In genomic region chr19:18503971-18504885, GRCh38 we compare ENCODE assay signal across 10 cellular contexts. TPM values are rescaled to one million over a fixed set of nuclear protein-coding genes. Genes with fewer than 3 reads are reported as not detected.
A peak's percentile ranks its signal among the peaks of the same experiment; 100 is the strongest.
DNase-seq lines count a peak whose midpoint lies in the region; ATAC-seq and TF ChIP-seq lines count a peak whose summit lies in the region.
"Had no signal": no experiment of that assay in that cellular context is flagged by ENCODE, and none has a peak within 500 bp of the region (broad histone marks: within the 10 kb centered on the region; RNA-seq: fewer than 3 reads in every experiment).

No MANE protein-coding gene starts in this region.

- H3K36me3 Mint-ChIP-seq in activated CD4-positive, alpha-beta T cell treated with anti-CD3 and anti-CD28 coated beads for 36 hours (ENCODE audit: low read depth), result peaks cover 2% of the 10 kb centered on the region

- TF ChIP-seq CTCF in thoracic aorta (IDR thresholded peaks at IDR 0.05), result no peak

- no peaks in the 10 kb centered on the region for H3K9me3 ChIP-seq in thoracic aorta

- DNase-seq in activated CD4-positive, alpha-beta T cell treated with anti-CD3 and anti-CD28 coated beads for 36 hours, result no peak
- DNase-seq in activated CD4-positive, alpha-beta T cell treated with anti-CD3 and anti-CD28 coated beads, Interleukin-2, amount 50 U/mL, for 48 hours, result no peak
- DNase-seq in SW480 (ENCODE audit: low spot score), result peak; percentile 56
- DNase-seq in kidney glomerular epithelial cell (lab: John Stamatoyannopoulos, UW), result peak; percentile 65
- no peak for DNase-seq in thoracic aorta (ENCODE audit: low spot score)
- no peak for DNase-seq in stimulated activated CD4-positive, alpha-beta T cell treated with anti-CD3 and anti-CD28 coated beads, Interleukin-4, amount 100 ng/mL, for 1 hour
- DNase-seq in activated CD8-positive, alpha-beta memory T cell treated with anti-CD3 and anti-CD28 coated beads, Interleukin-2, amount 50 U/mL, for 48 hours, result no peak
- DNase-seq: NCI-H1105 treated with DMSO at 0.1 percent for 48 hours; stimulated activated CD4-positive, alpha-beta T cell treated with anti-CD3 and anti-CD28 coated beads, Interleukin-12 subunit alpha, Interleukin-12 subunit beta, amount 100 ng/mL, for 4 hours had no signal

- no peaks in the 10 kb centered on the region for H3K36me3 ChIP-seq in thoracic aorta

- H3K27me3 Mint-ChIP-seq in activated CD4-positive, alpha-beta T cell treated with anti-CD3 and anti-CD28 coated beads for 36 hours, result no peaks in the 10 kb centered on the region

- no peak overlapping the region for H3K4me3 Mint-ChIP-seq in activated CD4-positive, alpha-beta T cell treated with anti-CD3 and anti-CD28 coated beads for 36 hours

- CTCF ChIA-PET in activated CD4-positive, alpha-beta T cell treated with anti-CD3 and anti-CD28 coated beads for 36 hours (lab: Charles Lee), result interaction anchor here (0.6 to 1.9 kb wide), 5 partner anchors 16 to 339 kb away, joined by 3 to 9 read pairs (median 3); partner anchors contain the start of gene ELL

- peak overlapping the region; percentile 37 to 65 for H3K27ac ChIP-seq in thoracic aorta

- H3K4me1 ChIP-seq in thoracic aorta (ENCODE audit: control insufficient read depth in 1 of 2, low read depth in 2 of 2), result peaks cover 86 to 100% of the 10 kb centered on the region in 2 donors

- peaks cover 87% of the 10 kb centered on the region for H3K4me1 Mint-ChIP-seq in activated CD4-positive, alpha-beta T cell treated with anti-CD3 and anti-CD28 coated beads for 36 hours

- no peaks in the 10 kb centered on the region for H3K27me3 ChIP-seq in thoracic aorta (replicated peaks; ENCODE audit: insufficient read depth)

- H3K9me3 Mint-ChIP-seq in activated CD4-positive, alpha-beta T cell treated with anti-CD3 and anti-CD28 coated beads for 36 hours (ENCODE audit: low read depth), result no peaks in the 10 kb centered on the region

- POLR2A ChIA-PET in activated CD4-positive, alpha-beta T cell treated with anti-CD3 and anti-CD28 coated beads for 36 hours (lab: Charles Lee), result interaction anchor here (0.6 kb wide), 1 partner anchor 88 kb away, joined by 3 read pairs; no protein-coding TSS in a partner anchor

- H3K4me3 ChIP-seq in thoracic aorta, result no peak overlapping the region

- peak; percentile 22 for ATAC-seq in activated CD4-positive, alpha-beta T cell treated with anti-CD3 and anti-CD28 coated beads for 36 hours
- ATAC-seq in thoracic aorta (ENCODE audit: insufficient number of reproducible peaks, low FRiP score, low read depth) (no peak), GM18870 (IDR thresholded peaks at IDR 0.05; ENCODE audit: unreplicated experiment) (no peak)

- intact Hi-C loops in activated CD4-positive, alpha-beta T cell treated with anti-CD3 and anti-CD28 coated beads for 36 hours (cut with DNase I, micrococcal nuclease), result no loop called here

- peak overlapping the region; percentile 72 for H3K27ac Mint-ChIP-seq in activated CD4-positive, alpha-beta T cell treated with anti-CD3 and anti-CD28 coated beads for 36 hours

RNA-seq across cellular contexts. Expression of gene ELL, which starts 17.6 kb away (rescaled TPM):
- 10 to 100 TPM; 20.2 to 21.4 TPM for total RNA-seq in activated CD4-positive, alpha-beta T cell treated with anti-CD3 and anti-CD28 coated beads for 36 hours
- 10 to 100 TPM; 28.3 to 35.0 TPM for total RNA-seq in thoracic aorta

RNA-seq across cellular contexts. Expression of gene FKBP8, which starts 39.1 kb away (rescaled TPM):
- 100 to 1,000 TPM; 208 to 211 TPM for total RNA-seq in activated CD4-positive, alpha-beta T cell treated with anti-CD3 and anti-CD28 coated beads for 36 hours
- total RNA-seq in thoracic aorta, result 100 to 1,000 TPM; 237 to 446 TPM

RNA-seq across cellular contexts. Expression of gene KXD1, which starts 53.4 kb away (rescaled TPM):
- 100 to 1,000 TPM; 121 to 170 TPM for total RNA-seq in activated CD4-positive, alpha-beta T cell treated with anti-CD3 and anti-CD28 coated beads for 36 hours
- 100 to 1,000 TPM in 1 of 2 donors, 10 to 100 TPM in 1; 99.6 to 174 TPM for total RNA-seq in thoracic aorta

Comparison
In these comparisons a context has a peak if more than half of its experiments do, and no peak if none do; other contexts are left out.
1. DNase-seq: peak in SW480 (single experiment) and kidney glomerular epithelial cell (single experiment); none in activated CD4-positive, alpha-beta T cell treated with anti-CD3 and anti-CD28 coated beads for 36 hours (single experiment), activated CD4-positive, alpha-beta T cell treated with anti-CD3 and anti-CD28 coated beads, Interleukin-2, amount 50 U/mL, for 48 hours (0 of 2), thoracic aorta (single experiment), stimulated activated CD4-positive, alpha-beta T cell treated with anti-CD3 and anti-CD28 coated beads, Interleukin-4, amount 100 ng/mL, for 1 hour (single experiment) and activated CD8-positive, alpha-beta memory T cell treated with anti-CD3 and anti-CD28 coated beads, Interleukin-2, amount 50 U/mL, for 48 hours (single experiment).